In the genomic region with DNA sequence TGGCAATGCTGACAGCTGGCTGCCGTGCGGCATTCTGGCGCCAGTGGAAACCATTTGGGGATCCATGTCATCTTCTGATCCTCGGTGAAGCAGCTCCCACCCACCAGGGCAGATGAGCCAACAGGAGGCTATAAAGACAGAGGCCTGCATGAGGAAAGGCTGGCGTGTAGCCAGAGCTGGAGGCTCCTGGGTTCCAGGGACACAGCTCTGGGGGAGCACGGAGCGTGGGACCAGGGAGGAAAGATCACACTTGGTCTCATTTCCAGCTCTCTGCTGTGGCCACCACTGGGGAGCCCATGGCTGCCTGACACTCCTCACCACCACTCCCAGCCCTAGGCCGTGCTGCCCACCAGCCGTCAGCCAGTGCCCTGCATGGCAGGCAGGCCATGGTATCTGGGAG, we compare ENCODE assay signal across 23 cellular contexts.
DNase-seq lines count a peak whose midpoint lies in the region; ATAC-seq, FAIRE-seq and TF ChIP-seq lines count a peak whose summit lies in the region.
"Had no signal": no experiment of that assay in that cellular context is flagged by ENCODE, and none has a peak within 500 bp of the region (broad histone marks: within the 10 kb centered on the region; RNA-seq: fewer than 3 reads in every experiment).

No MANE protein-coding gene starts in this region.

- H4K8ac ChIP-seq in H9 (replicated peaks; ENCODE audit: insufficient read length, low read depth, low read length) (no peak overlapping the region), H1 (ENCODE audit: extremely low read depth, insufficient read depth, low read length) (no peak overlapping the region)

- H2BK20ac ChIP-seq in H9 (ENCODE audit: low read depth, low read length, poor library complexity, severe bottlenecking), result no peak overlapping the region
- H2BK20ac ChIP-seq in H1 (ENCODE audit: low read length), result no peak overlapping the region

- intact Hi-C loops in sigmoid colon (cut with DNase I), result loop anchor here (5.0 kb wide), 2 partner anchors 63 to 402 kb away; no protein-coding TSS in a partner anchor

- H4K5ac ChIP-seq in H9 (ENCODE audit: insufficient read length, low read depth, low read length), result no peak overlapping the region
- no peak overlapping the region for H4K5ac ChIP-seq in H1 (ENCODE audit: insufficient read length, low read depth, low read length)

- peaks cover 1% of the 10 kb centered on the region; the same call in 1 of the 2 replicates for H3K27me3 Mint-ChIP-seq in H9 (ENCODE audit: low read depth)
- H3K27me3 Mint-ChIP-seq: activated CD8-positive, alpha-beta T cell treated with anti-CD3 and anti-CD28 coated beads for 36 hours; stimulated activated naive CD8-positive, alpha-beta T cell treated with anti-CD3 and anti-CD28 coated beads, Interleukin-15, Interleukin-2, amounts not matched to agents 100 ng/mL and 50 ng/mL, for 24 hours had no signal

- no peak overlapping the region for H3K4ac ChIP-seq in H9 (ENCODE audit: low read depth, low read length)
- no peak overlapping the region for H3K4ac ChIP-seq in H1 (replicated peaks; ENCODE audit: insufficient read length, low read depth, low read length)

- H3K9ac ChIP-seq in H9 (ENCODE audit: extremely low read depth, insufficient read length, low read length), result no peak overlapping the region
- H3K9ac ChIP-seq in H1 (replicated peaks in 1 of 4; ENCODE audit: extremely low read depth in 1 of 4, low read depth in 3 of 4, low read length in 3 of 4), result no peak overlapping the region

- H3K27me3 ChIP-seq in H9 (ENCODE audit: insufficient read depth, low read length) (no peaks in the 10 kb centered on the region), H1 (replicated peaks in 1 of 4; ENCODE audit: control insufficient read depth in 3 of 4, extremely low read depth in 1 of 4, insufficient read depth in 3 of 4, low read length in 3 of 4) (no peaks in the 10 kb centered on the region), sigmoid colon (no peaks in the 10 kb centered on the region)
- H3K27me3 ChIP-seq: adrenal gland, heart right ventricle, transverse colon had no signal

- H2AFZ ChIP-seq in H9 (ENCODE audit: low read length) (no peak overlapping the region), H1 (ENCODE audit: low read length) (no peak overlapping the region)

- H3K14ac ChIP-seq in H9 (ENCODE audit: insufficient read depth, low read length) (peak overlapping the region; percentile 12; the same call in 1 of the 2 replicates), H1 (ENCODE audit: insufficient read length) (no peak overlapping the region)

- H3K4me2 ChIP-seq in A549 (no peak overlapping the region), H9 (ENCODE audit: insufficient read depth, insufficient read length, low read length) (no peak overlapping the region), H1 (ENCODE audit: insufficient read depth in 1 of 2, low read depth in 2 of 2, low read length in 2 of 2) (no peak overlapping the region)

- H2AK5ac ChIP-seq in H9 (ENCODE audit: insufficient read length, low read length) (no peak overlapping the region), H1 (ENCODE audit: low read depth, low read length) (peak overlapping the region; percentile 59; the same call in 1 of the 2 replicates)

- CTCF ChIA-PET in A549 (lab: Yijun Ruan, JAX) (interaction anchor here (0.8 to 2.4 kb wide), 3 partner anchors 10 to 146 kb away, joined by 3 to 9 read pairs (median 4); no protein-coding TSS in a partner anchor), H1 (lab: Charles Lee; ENCODE audit: partially characterized antibody) (interaction anchor here (0.6 to 3.8 kb wide), 8 partner anchors 15 to 178 kb away, joined by 3 to 18 read pairs (median 3); no protein-coding TSS in a partner anchor)

- H3K56ac ChIP-seq in H9 (ENCODE audit: insufficient read length, low read depth, low read length) (no peak overlapping the region), H1 (replicated peaks; ENCODE audit: insufficient read length, low read depth, low read length) (no peak overlapping the region)

- H3K27ac Mint-ChIP-seq in H9, result no peak overlapping the region
- H3K27ac Mint-ChIP-seq: WTC11 had no signal

- TF ChIP-seq CTCF in A549 (IDR thresholded peaks at IDR 0.05), result no peak
- no peak for TF ChIP-seq CTCF in H9 (conservative IDR thresholded peaks at IDR 0.05)
- no peak for TF ChIP-seq CTCF in H1 (IDR thresholded peaks at IDR 0.05; ENCODE audit: control extremely low read depth in 1 of 3, insufficient read depth in 1 of 3, low read depth in 1 of 3, low read length in 3 of 3)
- no peak for TF ChIP-seq CTCF in sigmoid colon (IDR thresholded peaks at IDR 0.05)

- FAIRE-seq in A549 (lab: Jason Lieb, UNC) (no peak), H1 (lab: Jason Lieb, UNC) (no peak)
- FAIRE-seq: bronchial epithelial cell had no signal

- no peaks in the 10 kb centered on the region for H3K79me2 ChIP-seq in H9 (ENCODE audit: insufficient read depth, low read length)
- H3K79me2 ChIP-seq in H1 (ENCODE audit: control insufficient read depth in 1 of 2, insufficient read depth in 2 of 2, low read length in 2 of 2), result no peaks in the 10 kb centered on the region

- H3K4me3 ChIP-seq in A549 (no peak overlapping the region), H1 (ENCODE audit: extremely low read depth in 1 of 4, insufficient read depth in 2 of 4, low read depth in 3 of 4, low read length in 4 of 4) (no peak overlapping the region), sigmoid colon (no peak overlapping the region)
- H3K4me3 ChIP-seq: adrenal gland, heart right ventricle, psoas muscle, transverse colon had no signal

- H3K27ac ChIP-seq in A549 (peak overlapping the region; percentile 82 to 90; a peak in 3 of 6 replicates), H9 (ENCODE audit: insufficient read length, low read depth, low read length) (no peak overlapping the region), H1 (ENCODE audit: low read depth, low read length) (no peak overlapping the region), sigmoid colon (peak overlapping the region; percentile 13 to 95 (median 88))
- H3K27ac ChIP-seq: C4-2B, psoas muscle had no signal

- H2BK5ac ChIP-seq in H9 (ENCODE audit: insufficient read length, low read length), result no peak overlapping the region
- peak overlapping the region; percentile 44; the same call in 1 of the 2 replicates for H2BK5ac ChIP-seq in H1 (ENCODE audit: low read depth, low read length)

- H4K20me1 ChIP-seq in H9 (ENCODE audit: control insufficient read depth, insufficient read depth, insufficient read length) (no peaks in the 10 kb centered on the region), H1 (replicated peaks in 1 of 2; ENCODE audit: control insufficient read depth in 1 of 2, insufficient read depth in 2 of 2, low read length in 2 of 2) (no peaks in the 10 kb centered on the region)

- H3K79me1 ChIP-seq in H9 (ENCODE audit: insufficient read depth, low read depth, low read length, poor library complexity, severe bottlenecking) (no peaks in the 10 kb centered on the region), H1 (ENCODE audit: low read depth, low read length) (no peaks in the 10 kb centered on the region)

- H3T11ph ChIP-seq in H9 (ENCODE audit: low read length), result no peak overlapping the region

- H3K4me1 ChIP-seq in A549 (peaks cover 56% of the 10 kb centered on the region), H9 (ENCODE audit: insufficient read depth, low read length) (no peaks in the 10 kb centered on the region; the same call in 1 of the 2 replicates), H1 (replicated peaks in 1 of 4; ENCODE audit: control insufficient read depth in 3 of 4, insufficient read depth in 4 of 4, low read length in 3 of 4) (peaks cover 0 to 12% (median 8%) of the 10 kb centered on the region in 4 experiments; a peak in 5 of 7 replicates), sigmoid colon (peaks cover 0 to 68% (median 58%) of the 10 kb centered on the region in 4 donors)

- H2BK12ac ChIP-seq in H9 (ENCODE audit: insufficient read length, low read depth, low read length) (no peak overlapping the region), H1 (ENCODE audit: low read depth, low read length) (peak overlapping the region; percentile 60; the same call in 1 of the 2 replicates)

- POLR2A ChIA-PET in A549 (lab: Yijun Ruan, JAX), result interaction anchor here (0.9 kb wide), 1 partner anchor 146 kb away, joined by 3 read pairs; no protein-coding TSS in a partner anchor
- POLR2A ChIA-PET in H1 (lab: Charles Lee; ENCODE audit: partially characterized antibody), result interaction anchor here (1.8 kb wide), 1 partner anchor 11 kb away, joined by 4 read pairs; no protein-coding TSS in a partner anchor

- H3K36me3 ChIP-seq in H1 (ENCODE audit: control insufficient read depth in 2 of 4, insufficient read depth in 4 of 4, low read length in 3 of 4), result no peaks in the 10 kb centered on the region
- no peaks in the 10 kb centered on the region for H3K36me3 ChIP-seq in sigmoid colon
- H3K36me3 ChIP-seq: adrenal gland, heart right ventricle, transverse colon had no signal

- H3K23me2 ChIP-seq in H9 (ENCODE audit: insufficient read length, low read depth, low read length, poor library complexity, severe bottlenecking) (no peaks in the 10 kb centered on the region), H1 (ENCODE audit: low read depth, low read length) (0 out of 2 replicates have a peak, but pooled peaks cover 2% of the 10 kb centered on the region)

- TF ChIP-seq RAD21 in A549 (conservative IDR thresholded peaks at IDR 0.05 in 1 of 2, IDR thresholded peaks at IDR 0.05 in 1 of 2) (no peak), H1 (IDR thresholded peaks at IDR 0.05 in 1 of 2, conservative IDR thresholded peaks at IDR 0.05 in 1 of 2; ENCODE audit: low read depth in 2 of 2, low read length in 2 of 2) (no peak)

- H2BK120ac ChIP-seq in H9 (ENCODE audit: low read depth, low read length, poor library complexity, severe bottlenecking) (no peak overlapping the region), H1 (replicated peaks; ENCODE audit: low read depth, low read length) (no peak overlapping the region)

- no peak for TF ChIP-seq EP300 in A549 (IDR thresholded peaks at IDR 0.05)
- no peak for TF ChIP-seq EP300 in H1 (IDR thresholded peaks at IDR 0.05; ENCODE audit: borderline replicate concordance in 1 of 2, low read depth in 2 of 2, low read length in 2 of 2)
- no peak for TF ChIP-seq EP300 in sigmoid colon (IDR thresholded peaks at IDR 0.05)

- no peak overlapping the region for H3K23ac ChIP-seq in H9 (ENCODE audit: insufficient read length, low read depth, low read length)
- H3K23ac ChIP-seq in H1 (ENCODE audit: insufficient read length), result no peak overlapping the region

- no peak for ATAC-seq in A549
- ATAC-seq: activated CD8-positive, alpha-beta T cell treated with anti-CD3 and anti-CD28 coated beads for 36 hours; heart right ventricle; left lobe of liver; psoas muscle; WTC11 had no signal

- H3K18ac ChIP-seq in H9 (ENCODE audit: insufficient read length, low read depth, low read length), result no peak overlapping the region
- no peak overlapping the region for H3K18ac ChIP-seq in H1 (ENCODE audit: extremely low read depth, low read length)

- H3K9me3 Mint-ChIP-seq in H9, result no peaks in the 10 kb centered on the region
- H3K9me3 Mint-ChIP-seq: activated CD8-positive, alpha-beta T cell treated with anti-CD3 and anti-CD28 coated beads for 36 hours; stimulated activated naive CD8-positive, alpha-beta T cell treated with anti-CD3 and anti-CD28 coated beads, Interleukin-15, Interleukin-2, amounts not matched to agents 100 ng/mL and 50 ng/mL, for 24 hours; WTC11 had no signal

- H3K4me1 Mint-ChIP-seq in H9, result peaks cover 32 to 44% of the 10 kb centered on the region in 2 experiments

- H3K9me3 ChIP-seq in A549 (no peaks in the 10 kb centered on the region), H9 (ENCODE audit: control insufficient read depth, low read depth, low read length) (no peaks in the 10 kb centered on the region), H1 (ENCODE audit: insufficient read depth in 2 of 2, low read depth in 1 of 2, low read length in 1 of 2) (no peaks in the 10 kb centered on the region), sigmoid colon (no peaks in the 10 kb centered on the region)
- H3K9me3 ChIP-seq: adrenal gland, heart right ventricle, psoas muscle, transverse colon had no signal

- DNase-seq in A549 (ENCODE audit: low read depth in 1 of 2, low spot score in 1 of 2) (no peak), H9 (no peak), H1 (ENCODE audit: low read depth in 1 of 2, low spot score in 2 of 2) (no peak), sigmoid colon (peak; percentile 67), globus pallidus (ENCODE audit: low spot score) (no peak), NCI-H2171 treated with DMSO at 0.1 percent for 48 hours (lab: John Stamatoyannopoulos, UW) (no peak)
- DNase-seq in activated CD4-positive, CD25-positive, alpha-beta regulatory T cell (lab: John Stamatoyannopoulos, UW), result no peak
- DNase-seq: activated naive CD4-positive, alpha-beta T cell; GOT3; NCI-H2081 treated with DMSO at 0.1 percent for 48 hours; NCI-H510A; stimulated activated CD4-positive, alpha-beta T cell treated with anti-CD3 and anti-CD28 coated beads, Interleukin-4, amount 100 ng/mL, for 4 hours; T-helper 9 cell; transverse colon had no signal

- H3K36me3 Mint-ChIP-seq in H9 (ENCODE audit: insufficient read depth in 1 of 3, low read depth in 3 of 3), result no peaks in the 10 kb centered on the region
- H3K36me3 Mint-ChIP-seq: WTC11 had no signal

- TF ChIP-seq POLR2A in A549 (IDR thresholded peaks at IDR 0.05; ENCODE audit: low read length) (no peak), H1 (IDR thresholded peaks at IDR 0.05; ENCODE audit: control extremely low read depth in 1 of 2, low read depth in 2 of 2, low read length in 2 of 2) (no peak), sigmoid colon (IDR thresholded peaks at IDR 0.05) (no peak)

- no peak overlapping the region for H4K91ac ChIP-seq in H9 (ENCODE audit: insufficient read length, low read depth, low read length)
- peak overlapping the region; percentile 17 for H4K91ac ChIP-seq in H1 (replicated peaks; ENCODE audit: insufficient read length, low read length)

- H3K4me3 Mint-ChIP-seq in H9, result no peak overlapping the region
- H3K4me3 Mint-ChIP-seq: activated CD8-positive, alpha-beta T cell treated with anti-CD3 and anti-CD28 coated beads for 36 hours; stimulated activated naive CD8-positive, alpha-beta T cell treated with anti-CD3 and anti-CD28 coated beads, Interleukin-15, Interleukin-2, amounts not matched to agents 100 ng/mL and 50 ng/mL, for 24 hours; WTC11 had no signal

- H2BK15ac ChIP-seq in H9 (ENCODE audit: low read depth, low read length), result no peak overlapping the region
- H2BK15ac ChIP-seq in H1 (ENCODE audit: low read length), result no peak overlapping the region

- 94% methylated on average over 9 of the region's 9 CpGs for WGBS in A549 (ENCODE audit: missing lambda C conversion rate)
- no CpG with 5 or more reads among the region's 9 CpGs for WGBS in H9 (ENCODE audit: extremely low coverage, insufficient read length, low lambda C conversion rate)
- WGBS in H1 (ENCODE audit: extremely low coverage in 1 of 2, insufficient coverage in 1 of 2, insufficient read length in 1 of 2, insufficient replicate concordance in 2 of 2, low coverage in 1 of 2, low lambda C conversion rate in 2 of 2, missing lambda C conversion rate in 1 of 2), 2 experiments, result 95% methylated on average over 9 of the region's 9 CpGs; no CpG with 5 or more reads in 1 of the 2 experiments
- 95 to 96% methylated on average over 9 of the region's 9 CpGs for whole genome bisulfite sequencing in sigmoid colon, 2 donors

Comparison
In these comparisons a context has a peak if more than half of its experiments do, and no peak if none do; other contexts are left out.
1. H3K27ac ChIP-seq: peak in A549 (2 of 2) and sigmoid colon (4 of 4); none in H9 (single experiment) and H1 (single experiment).